18 cellular contexts compared by ENCODE assay signal in genomic region chr1:8367571-8368184, GRCh38. TPM values are rescaled to one million over a fixed set of nuclear protein-coding genes. Genes with fewer than 3 reads are reported as not detected.
DNase-seq lines count a peak whose midpoint lies in the region; ATAC-seq, FAIRE-seq and TF ChIP-seq lines count a peak whose summit lies in the region.
"Had no signal": no experiment of that assay in that cellular context is flagged by ENCODE, and none has a peak within 500 bp of the region (broad histone marks: within the 10 kb centered on the region; RNA-seq: fewer than 3 reads in every experiment).

No MANE protein-coding gene starts in this region.

- H3K23ac ChIP-seq in mesendoderm (ENCODE audit: low read length), result no peak overlapping the region

- H3K4me3 Mint-ChIP-seq in activated CD4-positive, alpha-beta memory T cell treated with anti-CD3 and anti-CD28 coated beads for 36 hours, result no peak overlapping the region
- H3K4me3 Mint-ChIP-seq in activated CD4-positive, alpha-beta memory T cell treated with anti-CD3 and anti-CD28 coated beads, Interleukin-2, amount 10 ng/mL, durations not matched to agents 7 days and 5 days, result no peak overlapping the region
- no peak overlapping the region for H3K4me3 Mint-ChIP-seq in stimulated activated memory B cell treated with anti-CD40 and anti-IgM and Interleukin-4, amounts not matched to agents 10 μg/mL and 1 μg/mL and 100 μg/mL, for 72 hours

- H3K4me1 Mint-ChIP-seq in activated CD4-positive, alpha-beta memory T cell treated with anti-CD3 and anti-CD28 coated beads for 36 hours (ENCODE audit: low read depth), result peaks cover 35% of the 10 kb centered on the region
- peaks cover 5% of the 10 kb centered on the region for H3K4me1 Mint-ChIP-seq in activated CD4-positive, alpha-beta memory T cell treated with anti-CD3 and anti-CD28 coated beads, Interleukin-2, amount 10 ng/mL, durations not matched to agents 7 days and 5 days
- H3K4me1 Mint-ChIP-seq in stimulated activated memory B cell treated with anti-CD40 and anti-IgM and Interleukin-4, amounts not matched to agents 10 μg/mL and 1 μg/mL and 100 μg/mL, for 72 hours, result peaks cover 51% of the 10 kb centered on the region

- H3K56ac ChIP-seq in mesendoderm (ENCODE audit: low read length), result no peak overlapping the region

- CTCF ChIA-PET in activated CD4-positive, alpha-beta memory T cell treated with anti-CD3 and anti-CD28 coated beads for 36 hours (lab: Charles Lee), result interaction anchor here (0.6 to 1.5 kb wide), 5 partner anchors 17 to 481 kb away, joined by 3 to 6 read pairs (median 5); no protein-coding TSS in a partner anchor
- CTCF ChIA-PET in activated CD4-positive, alpha-beta memory T cell treated with anti-CD3 and anti-CD28 coated beads, Interleukin-2, amount 10 ng/mL, durations not matched to agents 7 days and 5 days (lab: Charles Lee), result interaction anchor here (0.5 to 1.0 kb wide), 3 partner anchors 19 to 776 kb away, joined by 3 to 4 read pairs (median 3); no protein-coding TSS in a partner anchor

- TF ChIP-seq POLR2A in H54 (IDR thresholded peaks at IDR 0.05; ENCODE audit: low read depth, low read length), result no peak

- H4K5ac ChIP-seq in mesendoderm (ENCODE audit: low read length), result no peak overlapping the region

- H3K27me3 Mint-ChIP-seq in activated CD4-positive, alpha-beta memory T cell treated with anti-CD3 and anti-CD28 coated beads for 36 hours, result no peaks in the 10 kb centered on the region
- H3K27me3 Mint-ChIP-seq in activated CD4-positive, alpha-beta memory T cell treated with anti-CD3 and anti-CD28 coated beads, Interleukin-2, amount 10 ng/mL, durations not matched to agents 7 days and 5 days, result no peaks in the 10 kb centered on the region
- no peaks in the 10 kb centered on the region for H3K27me3 Mint-ChIP-seq in stimulated activated memory B cell treated with anti-CD40 and anti-IgM and Interleukin-4, amounts not matched to agents 10 μg/mL and 1 μg/mL and 100 μg/mL, for 72 hours

- no peaks in the 10 kb centered on the region for H3K27me3 ChIP-seq in brain microvascular endothelial cell (replicated peaks)
- H3K27me3 ChIP-seq in mesendoderm (ENCODE audit: insufficient read depth, low read length, poor library complexity), result no peaks in the 10 kb centered on the region
- H3K27me3 ChIP-seq: colonic mucosa, SJSA1 had no signal

- H3K79me2 ChIP-seq in mesendoderm (ENCODE audit: control insufficient read depth, insufficient read depth, low read length), result peaks cover 19% of the 10 kb centered on the region

- no peak overlapping the region for H3K4me2 ChIP-seq in mesendoderm (ENCODE audit: low read length)

- H3K18ac ChIP-seq in mesendoderm (ENCODE audit: low read length), result no peak overlapping the region

- no peak for ATAC-seq in stimulated activated memory B cell treated with anti-CD40 and anti-IgM and Interleukin-4, amounts not matched to agents 10 μg/mL and 1 μg/mL and 100 μg/mL, for 72 hours
- ATAC-seq in GM18519 (IDR thresholded peaks at IDR 0.05; ENCODE audit: low FRiP score, unreplicated experiment), result no peak
- ATAC-seq: GM12878 had no signal

- no peaks in the 10 kb centered on the region for H3K9me3 Mint-ChIP-seq in activated CD4-positive, alpha-beta memory T cell treated with anti-CD3 and anti-CD28 coated beads for 36 hours
- H3K9me3 Mint-ChIP-seq in activated CD4-positive, alpha-beta memory T cell treated with anti-CD3 and anti-CD28 coated beads, Interleukin-2, amount 10 ng/mL, durations not matched to agents 7 days and 5 days, result no peaks in the 10 kb centered on the region
- H3K9me3 Mint-ChIP-seq in stimulated activated memory B cell treated with anti-CD40 and anti-IgM and Interleukin-4, amounts not matched to agents 10 μg/mL and 1 μg/mL and 100 μg/mL, for 72 hours, result no peaks in the 10 kb centered on the region

- H3K4me3 ChIP-seq in brain microvascular endothelial cell (ENCODE audit: low read depth, low read length), result no peak overlapping the region
- H3K4me3 ChIP-seq in mesendoderm (ENCODE audit: low read length), result no peak overlapping the region
- H3K4me3 ChIP-seq: colonic mucosa, GM12878, SJSA1 had no signal

- peaks cover 25% of the 10 kb centered on the region for H3K79me1 ChIP-seq in mesendoderm (ENCODE audit: low read length)

- POLR2A ChIA-PET in activated CD4-positive, alpha-beta memory T cell treated with anti-CD3 and anti-CD28 coated beads for 36 hours (lab: Charles Lee), result no interaction called here
- POLR2A ChIA-PET in activated CD4-positive, alpha-beta memory T cell treated with anti-CD3 and anti-CD28 coated beads, Interleukin-2, amount 10 ng/mL, durations not matched to agents 7 days and 5 days (lab: Charles Lee), result no interaction called here

- H3K36me3 Mint-ChIP-seq in activated CD4-positive, alpha-beta memory T cell treated with anti-CD3 and anti-CD28 coated beads for 36 hours, result peaks cover 8% of the 10 kb centered on the region
- peaks cover 26% of the 10 kb centered on the region for H3K36me3 Mint-ChIP-seq in activated CD4-positive, alpha-beta memory T cell treated with anti-CD3 and anti-CD28 coated beads, Interleukin-2, amount 10 ng/mL, durations not matched to agents 7 days and 5 days (ENCODE audit: low read depth)
- H3K36me3 Mint-ChIP-seq in stimulated activated memory B cell treated with anti-CD40 and anti-IgM and Interleukin-4, amounts not matched to agents 10 μg/mL and 1 μg/mL and 100 μg/mL, for 72 hours, result peaks cover 33% of the 10 kb centered on the region

- no peak for DNase-seq in activated CD4-positive, alpha-beta memory T cell treated with anti-CD3 and anti-CD28 coated beads for 36 hours
- DNase-seq in activated CD4-positive, alpha-beta memory T cell treated with anti-CD3 and anti-CD28 coated beads, Interleukin-2, amount 10 ng/mL, durations not matched to agents 7 days and 5 days, result no peak
- no peak for DNase-seq in brain microvascular endothelial cell
- peak; percentile 77 for DNase-seq in mesendoderm
- no peak for DNase-seq in H54 (ENCODE audit: insufficient read length, low spot score)
- DNase-seq in cerebellar cortex (ENCODE audit: low spot score), result no peak
- DNase-seq: activated CD4-positive, CD25-positive, alpha-beta regulatory T cell treated with anti-CD3 and anti-CD28 coated beads, Interleukin-2, amount 50 U/mL, for 72 hours; activated effector memory CD4-positive, alpha-beta T cell treated with anti-CD3 and anti-CD28 coated beads, Interleukin-2, amount 50 U/mL, for 16 hours; colonic mucosa; HCEC 1CT; kidney glomerular epithelial cell; NCI-H1436 treated with DMSO at 0.1 percent for 48 hours; posterior cingulate gyrus had no signal

- H3K27ac ChIP-seq in brain microvascular endothelial cell (peak overlapping the region; percentile 21), mesendoderm (ENCODE audit: low read depth, low read length) (no peak overlapping the region)
- H3K27ac ChIP-seq: colonic mucosa, SJSA1 had no signal

- in situ Hi-C loops in brain microvascular endothelial cell (cut with HindIII; ENCODE audit: low pct_ligation_motif_present, low sequenced_read_pairs), result no loop called here

- H3K36me3 ChIP-seq in brain microvascular endothelial cell (replicated peaks), result peaks cover 34% of the 10 kb centered on the region
- H3K36me3 ChIP-seq in mesendoderm (ENCODE audit: control insufficient read depth, insufficient read depth, low read length), result peaks cover 2% of the 10 kb centered on the region

- peak overlapping the region; percentile 67 for H3K27ac Mint-ChIP-seq in activated CD4-positive, alpha-beta memory T cell treated with anti-CD3 and anti-CD28 coated beads for 36 hours
- no peak overlapping the region for H3K27ac Mint-ChIP-seq in activated CD4-positive, alpha-beta memory T cell treated with anti-CD3 and anti-CD28 coated beads, Interleukin-2, amount 10 ng/mL, durations not matched to agents 7 days and 5 days
- H3K27ac Mint-ChIP-seq in stimulated activated memory B cell treated with anti-CD40 and anti-IgM and Interleukin-4, amounts not matched to agents 10 μg/mL and 1 μg/mL and 100 μg/mL, for 72 hours, result peak overlapping the region; percentile 48

- no peak overlapping the region for H2BK15ac ChIP-seq in mesendoderm (replicated peaks; ENCODE audit: low read depth)

- H3K4ac ChIP-seq in mesendoderm (ENCODE audit: low read depth, low read length), result no peak overlapping the region

- H3K9ac ChIP-seq in mesendoderm (ENCODE audit: low read length), result no peak overlapping the region

- WGBS in mesendoderm (ENCODE audit: extremely low coverage, insufficient coverage, low lambda C conversion rate), result no CpG with 5 or more reads among the region's 8 CpGs

- no peak for TF ChIP-seq CTCF in brain microvascular endothelial cell (IDR thresholded peaks at IDR 0.05; ENCODE audit: low read depth, low read length, missing control alignments)

- no peak overlapping the region for H4K8ac ChIP-seq in mesendoderm (ENCODE audit: low read depth, low read length)

- no peak overlapping the region for H2BK120ac ChIP-seq in mesendoderm (ENCODE audit: low read depth, low read length)

- intact Hi-C loops in activated CD4-positive, alpha-beta memory T cell treated with anti-CD3 and anti-CD28 coated beads for 36 hours (cut with micrococcal nuclease), result no loop called here

- H2BK5ac ChIP-seq in mesendoderm (ENCODE audit: low read length), result no peak overlapping the region

- H3K4me1 ChIP-seq in mesendoderm (ENCODE audit: control insufficient read depth, low read depth, low read length), result peaks cover 11% of the 10 kb centered on the region
- H3K4me1 ChIP-seq: colonic mucosa had no signal

- no peak for FAIRE-seq in H54 (lab: Jason Lieb, UNC)
- FAIRE-seq: A204.1, GM12878 had no signal

- H2AK5ac ChIP-seq in mesendoderm (ENCODE audit: low read length), result no peak overlapping the region

RNA-seq across cellular contexts. Expression of gene SLC45A1, which starts 49.8 kb away (rescaled TPM):
- total RNA-seq in activated CD4-positive, alpha-beta memory T cell treated with anti-CD3 and anti-CD28 coated beads for 36 hours, result under 1 TPM; 0.77 to 0.95 TPM
- under 1 TPM; 0.25 to 0.30 TPM for total RNA-seq in activated CD4-positive, alpha-beta memory T cell treated with anti-CD3 and anti-CD28 coated beads, Interleukin-2, amount 10 ng/mL, durations not matched to agents 7 days and 5 days
- polyA plus RNA-seq in mesendoderm (2013, experiment 1 of 2), result 0.07 TPM
- polyA plus RNA-seq in mesendoderm (2013, experiment 2 of 2), result 0.11 TPM
